20 cellular contexts compared by ENCODE assay signal in genomic region chr5:107251151-107251550, GRCh38.
"Had no signal": no experiment of that assay in that cellular context is flagged by ENCODE, and none has a peak within 500 bp of the region (broad histone marks: within the 10 kb centered on the region; RNA-seq: fewer than 3 reads in every experiment).

No MANE protein-coding gene starts in this region.

- H3K36me3 ChIP-seq: esophagus muscularis mucosa, gastrocnemius medialis, heart right ventricle, spleen, stomach, thoracic aorta had no signal

- H3K4me1 ChIP-seq: heart right ventricle, spleen had no signal

- DNase-seq: effector memory CD8-positive, alpha-beta T cell; gastrocnemius medialis; heart right ventricle; islet precursor cell; mammary epithelial cell; natural killer cell; posterior cingulate gyrus; spleen; stimulated activated CD4-positive, alpha-beta T cell treated with anti-CD3 and anti-CD28 coated beads, Interleukin-15, amount 100 ng/mL, for 24 hours; stimulated activated CD4-positive, alpha-beta T cell treated with anti-CD3 and anti-CD28 coated beads, Interleukin-1b, Interleukin-23, amount 100 ng/mL, for 48 hours; stimulated activated CD4-positive, alpha-beta T cell treated with anti-CD3 and anti-CD28 coated beads, Interleukin-4, amount 100 ng/mL, for 4 hours; stimulated activated naive B cell treated with anti-CD40 and anti-IgM and Interleukin-4, amounts not matched to agents 10 μg/mL and 1 μg/mL and 100 μg/mL, for 72 hours; stomach; substantia nigra; trophoblast cell had no signal

- H3K27me3 ChIP-seq: esophagus muscularis mucosa, gastrocnemius medialis, heart right ventricle, spleen, stomach had no signal

- H3K4me3 ChIP-seq: esophagus muscularis mucosa, gastrocnemius medialis, heart right ventricle, spleen, stomach, thoracic aorta had no signal

- ATAC-seq: effector memory CD8-positive, alpha-beta T cell; gastrocnemius medialis; heart right ventricle; left lobe of liver; natural killer cell; sciatic nerve; stimulated activated naive B cell treated with anti-CD40 and anti-IgM and Interleukin-4, amounts not matched to agents 10 μg/mL and 1 μg/mL and 100 μg/mL, for 72 hours had no signal

- H3K27ac ChIP-seq: epithelial cell of prostate, esophagus muscularis mucosa, gastrocnemius medialis, heart right ventricle, spleen, stomach, thoracic aorta had no signal

- H3K9me3 ChIP-seq: esophagus muscularis mucosa, gastrocnemius medialis, heart right ventricle, spleen, stomach, thoracic aorta had no signal
